In genomic region chr9:130779153-130779855, GRCh38 we compare ENCODE assay signal across 15 cellular contexts. TPM values are rescaled to one million over a fixed set of nuclear protein-coding genes. Genes with fewer than 3 reads are reported as not detected.
A peak's percentile ranks its signal among the peaks of the same experiment; 100 is the strongest.
DNase-seq lines count a peak whose midpoint lies in the region; ATAC-seq and TF ChIP-seq lines count a peak whose summit lies in the region.
"Had no signal": no experiment of that assay in that cellular context is flagged by ENCODE, and none has a peak within 500 bp of the region (broad histone marks: within the 10 kb centered on the region; RNA-seq: fewer than 3 reads in every experiment).

No MANE protein-coding gene starts in this region.

- no peak overlapping the region for H3K4me3 ChIP-seq in AG09309 (ENCODE audit: control insufficient read depth, low read depth, low read length)
- H3K4me3 ChIP-seq in fibroblast of the aortic adventitia (ENCODE audit: low read depth, low read length), result no peak overlapping the region
- H3K4me3 ChIP-seq: BLaER1, GM12878 had no signal

- DNase-seq in AG09309 (ENCODE audit: low read depth), result peak; percentile 20
- DNase-seq in NCI-H2227 treated with DMSO at 0.1 percent for 48 hours (lab: John Stamatoyannopoulos, UW), result peak; percentile 33
- peak; percentile 66 for DNase-seq in fibroblast of the aortic adventitia (ENCODE audit: low read depth)
- DNase-seq in renal cortical epithelial cell (ENCODE audit: low read depth), result peak; percentile 21
- DNase-seq in cerebellum (ENCODE audit: low spot score), result no peak
- DNase-seq in activated CD8-positive, alpha-beta memory T cell treated with anti-CD3 and anti-CD28 coated beads for 24 hours, result no peak
- DNase-seq: activated CD4-positive, CD25-positive, alpha-beta regulatory T cell; DND-41; stimulated activated CD4-positive, alpha-beta T cell treated with anti-CD3 and anti-CD28 coated beads, Interleukin-12 subunit alpha, Interleukin-12 subunit beta, amount 100 ng/mL, for 4 hours; upper lobe of right lung had no signal

- ATAC-seq in HG02840 (IDR thresholded peaks at IDR 0.05; ENCODE audit: low FRiP score, unreplicated experiment) (no peak), HG02981 (IDR thresholded peaks at IDR 0.05; ENCODE audit: unreplicated experiment) (no peak)
- ATAC-seq: GM12878, left lobe of liver, upper lobe of right lung had no signal

- no peak for TF ChIP-seq CTCF in AG09309 (IDR thresholded peaks at IDR 0.05; ENCODE audit: control insufficient read depth, insufficient read depth, low read depth, low read length, missing control alignments)
- TF ChIP-seq CTCF in fibroblast of the aortic adventitia (IDR thresholded peaks at IDR 0.05; ENCODE audit: insufficient read depth, low read length), result no peak

RNA-seq across cellular contexts. Expression of gene ABL1, which starts 55.8 kb away (rescaled TPM):
- total RNA-seq in fibroblast of the aortic adventitia (ENCODE audit: low replicate concordance), result 55.5 and 73.3 TPM in 2 replicates
- total RNA-seq in renal cortical epithelial cell, result 42.4 and 94.1 TPM in 2 replicates
- 35.7 TPM for total RNA-seq in cerebellum

Comparison
In these comparisons a context has a peak if more than half of its experiments do, and no peak if none do; other contexts are left out.
1. DNase-seq: peak in AG09309 (single experiment), NCI-H2227 treated with DMSO at 0.1 percent for 48 hours (single experiment), fibroblast of the aortic adventitia (single experiment) and renal cortical epithelial cell (single experiment); none in cerebellum (single experiment) and activated CD8-positive, alpha-beta memory T cell treated with anti-CD3 and anti-CD28 coated beads for 24 hours (single experiment).